1 cellular context compared by ENCODE assay signal in genomic region chr7:143477501-143478150, GRCh38.
TF ChIP-seq lines count a peak whose summit lies in the region.

A gene with protein sequence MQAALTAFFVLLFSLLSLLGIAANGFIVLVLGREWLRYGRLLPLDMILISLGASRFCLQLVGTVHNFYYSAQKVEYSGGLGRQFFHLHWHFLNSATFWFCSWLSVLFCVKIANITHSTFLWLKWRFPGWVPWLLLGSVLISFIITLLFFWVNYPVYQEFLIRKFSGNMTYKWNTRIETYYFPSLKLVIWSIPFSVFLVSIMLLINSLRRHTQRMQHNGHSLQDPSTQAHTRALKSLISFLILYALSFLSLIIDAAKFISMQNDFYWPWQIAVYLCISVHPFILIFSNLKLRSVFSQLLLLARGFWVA (plus strand): TSS chr7:143477873. CDS start chr7:143477873, 0 bp downstream.

TF ChIP-seq in H1, 55 proteins besides CTCF, POLR2A, EP300 and RAD21:
- no peak for TF ChIP-seq CREB1 (IDR thresholded peaks at IDR 0.05)
- TF ChIP-seq FOSL1 (IDR thresholded peaks at IDR 0.05; ENCODE audit: insufficient read depth, low read depth, low read length) = no peak
- TF ChIP-seq BCL11A (IDR thresholded peaks at IDR 0.05; ENCODE audit: low read depth in 2 of 2, low read length in 2 of 2) = no peak
- TF ChIP-seq SIX5 (IDR thresholded peaks at IDR 0.05; ENCODE audit: low read depth, low read length) = no peak
- TF ChIP-seq RXRA (IDR thresholded peaks at IDR 0.05; ENCODE audit: insufficient read depth, low read depth, low read length) = no peak
- no peak for TF ChIP-seq RNF2 (IDR thresholded peaks at IDR 0.05; ENCODE audit: borderline replicate concordance, low read depth, low read length, missing control alignments, poor library complexity, severe bottlenecking)
- no peak for TF ChIP-seq HDAC2 (IDR thresholded peaks at IDR 0.05; ENCODE audit: borderline replicate concordance in 1 of 2, low read depth in 2 of 2, low read length in 2 of 2)
- no peak for TF ChIP-seq NANOG (IDR thresholded peaks at IDR 0.05; ENCODE audit: insufficient read depth, low read depth, low read length, poor library complexity, severe bottlenecking)
TF ChIP-seq in H1: peak in this region for 0.
